ENCODE assay signal across 1 cellular context in the genomic region with DNA sequence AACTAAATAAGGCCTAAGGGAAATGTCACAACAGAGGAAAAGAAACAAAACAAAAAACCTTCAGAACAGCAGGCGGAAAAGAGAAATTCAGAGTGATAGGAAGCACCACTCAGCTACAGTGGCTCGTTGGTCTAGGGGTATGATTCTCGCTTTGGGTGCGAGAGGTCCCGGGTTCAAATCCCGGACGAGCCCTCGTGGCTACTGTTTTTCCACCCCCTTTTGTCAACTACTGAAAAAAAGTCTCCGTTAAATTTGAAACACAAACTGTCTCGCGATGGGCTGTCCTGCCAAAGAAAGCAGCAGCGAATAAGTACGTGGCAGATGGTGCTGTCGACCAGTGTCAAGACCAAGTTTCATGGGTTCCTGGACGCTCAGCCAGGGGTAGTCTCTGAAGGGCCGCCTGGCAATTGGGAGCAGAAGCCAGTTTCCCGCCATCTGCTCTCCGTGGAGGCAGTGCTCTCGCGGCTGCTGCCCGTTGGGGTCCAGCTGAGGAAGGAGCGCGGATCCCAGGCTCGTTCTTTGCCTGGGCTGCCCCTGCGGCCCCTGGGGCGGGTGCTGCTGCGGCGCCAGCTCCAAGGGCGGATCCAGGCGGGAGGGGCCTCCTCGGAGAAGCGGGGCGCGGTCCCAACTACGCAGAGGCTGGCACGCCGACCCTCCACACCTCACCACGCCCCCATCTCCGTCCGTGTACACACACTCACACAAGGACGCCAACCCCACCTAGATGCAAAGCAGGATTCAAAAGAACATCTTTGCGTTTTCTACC.
TF ChIP-seq lines count a peak whose summit lies in the region.

A gene with protein sequence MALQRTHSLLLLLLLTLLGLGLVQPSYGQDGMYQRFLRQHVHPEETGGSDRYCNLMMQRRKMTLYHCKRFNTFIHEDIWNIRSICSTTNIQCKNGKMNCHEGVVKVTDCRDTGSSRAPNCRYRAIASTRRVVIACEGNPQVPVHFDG (plus strand): TSS at position 665 of the 766 bp plus-strand sequence. CDS start 14,812 bp downstream, outside the sequence.

TF ChIP-seq in K562, 482 proteins besides CTCF, POLR2A, EP300 and RAD21 (continued from another document and continues in another):
- TF ChIP-seq, protein P1, sequence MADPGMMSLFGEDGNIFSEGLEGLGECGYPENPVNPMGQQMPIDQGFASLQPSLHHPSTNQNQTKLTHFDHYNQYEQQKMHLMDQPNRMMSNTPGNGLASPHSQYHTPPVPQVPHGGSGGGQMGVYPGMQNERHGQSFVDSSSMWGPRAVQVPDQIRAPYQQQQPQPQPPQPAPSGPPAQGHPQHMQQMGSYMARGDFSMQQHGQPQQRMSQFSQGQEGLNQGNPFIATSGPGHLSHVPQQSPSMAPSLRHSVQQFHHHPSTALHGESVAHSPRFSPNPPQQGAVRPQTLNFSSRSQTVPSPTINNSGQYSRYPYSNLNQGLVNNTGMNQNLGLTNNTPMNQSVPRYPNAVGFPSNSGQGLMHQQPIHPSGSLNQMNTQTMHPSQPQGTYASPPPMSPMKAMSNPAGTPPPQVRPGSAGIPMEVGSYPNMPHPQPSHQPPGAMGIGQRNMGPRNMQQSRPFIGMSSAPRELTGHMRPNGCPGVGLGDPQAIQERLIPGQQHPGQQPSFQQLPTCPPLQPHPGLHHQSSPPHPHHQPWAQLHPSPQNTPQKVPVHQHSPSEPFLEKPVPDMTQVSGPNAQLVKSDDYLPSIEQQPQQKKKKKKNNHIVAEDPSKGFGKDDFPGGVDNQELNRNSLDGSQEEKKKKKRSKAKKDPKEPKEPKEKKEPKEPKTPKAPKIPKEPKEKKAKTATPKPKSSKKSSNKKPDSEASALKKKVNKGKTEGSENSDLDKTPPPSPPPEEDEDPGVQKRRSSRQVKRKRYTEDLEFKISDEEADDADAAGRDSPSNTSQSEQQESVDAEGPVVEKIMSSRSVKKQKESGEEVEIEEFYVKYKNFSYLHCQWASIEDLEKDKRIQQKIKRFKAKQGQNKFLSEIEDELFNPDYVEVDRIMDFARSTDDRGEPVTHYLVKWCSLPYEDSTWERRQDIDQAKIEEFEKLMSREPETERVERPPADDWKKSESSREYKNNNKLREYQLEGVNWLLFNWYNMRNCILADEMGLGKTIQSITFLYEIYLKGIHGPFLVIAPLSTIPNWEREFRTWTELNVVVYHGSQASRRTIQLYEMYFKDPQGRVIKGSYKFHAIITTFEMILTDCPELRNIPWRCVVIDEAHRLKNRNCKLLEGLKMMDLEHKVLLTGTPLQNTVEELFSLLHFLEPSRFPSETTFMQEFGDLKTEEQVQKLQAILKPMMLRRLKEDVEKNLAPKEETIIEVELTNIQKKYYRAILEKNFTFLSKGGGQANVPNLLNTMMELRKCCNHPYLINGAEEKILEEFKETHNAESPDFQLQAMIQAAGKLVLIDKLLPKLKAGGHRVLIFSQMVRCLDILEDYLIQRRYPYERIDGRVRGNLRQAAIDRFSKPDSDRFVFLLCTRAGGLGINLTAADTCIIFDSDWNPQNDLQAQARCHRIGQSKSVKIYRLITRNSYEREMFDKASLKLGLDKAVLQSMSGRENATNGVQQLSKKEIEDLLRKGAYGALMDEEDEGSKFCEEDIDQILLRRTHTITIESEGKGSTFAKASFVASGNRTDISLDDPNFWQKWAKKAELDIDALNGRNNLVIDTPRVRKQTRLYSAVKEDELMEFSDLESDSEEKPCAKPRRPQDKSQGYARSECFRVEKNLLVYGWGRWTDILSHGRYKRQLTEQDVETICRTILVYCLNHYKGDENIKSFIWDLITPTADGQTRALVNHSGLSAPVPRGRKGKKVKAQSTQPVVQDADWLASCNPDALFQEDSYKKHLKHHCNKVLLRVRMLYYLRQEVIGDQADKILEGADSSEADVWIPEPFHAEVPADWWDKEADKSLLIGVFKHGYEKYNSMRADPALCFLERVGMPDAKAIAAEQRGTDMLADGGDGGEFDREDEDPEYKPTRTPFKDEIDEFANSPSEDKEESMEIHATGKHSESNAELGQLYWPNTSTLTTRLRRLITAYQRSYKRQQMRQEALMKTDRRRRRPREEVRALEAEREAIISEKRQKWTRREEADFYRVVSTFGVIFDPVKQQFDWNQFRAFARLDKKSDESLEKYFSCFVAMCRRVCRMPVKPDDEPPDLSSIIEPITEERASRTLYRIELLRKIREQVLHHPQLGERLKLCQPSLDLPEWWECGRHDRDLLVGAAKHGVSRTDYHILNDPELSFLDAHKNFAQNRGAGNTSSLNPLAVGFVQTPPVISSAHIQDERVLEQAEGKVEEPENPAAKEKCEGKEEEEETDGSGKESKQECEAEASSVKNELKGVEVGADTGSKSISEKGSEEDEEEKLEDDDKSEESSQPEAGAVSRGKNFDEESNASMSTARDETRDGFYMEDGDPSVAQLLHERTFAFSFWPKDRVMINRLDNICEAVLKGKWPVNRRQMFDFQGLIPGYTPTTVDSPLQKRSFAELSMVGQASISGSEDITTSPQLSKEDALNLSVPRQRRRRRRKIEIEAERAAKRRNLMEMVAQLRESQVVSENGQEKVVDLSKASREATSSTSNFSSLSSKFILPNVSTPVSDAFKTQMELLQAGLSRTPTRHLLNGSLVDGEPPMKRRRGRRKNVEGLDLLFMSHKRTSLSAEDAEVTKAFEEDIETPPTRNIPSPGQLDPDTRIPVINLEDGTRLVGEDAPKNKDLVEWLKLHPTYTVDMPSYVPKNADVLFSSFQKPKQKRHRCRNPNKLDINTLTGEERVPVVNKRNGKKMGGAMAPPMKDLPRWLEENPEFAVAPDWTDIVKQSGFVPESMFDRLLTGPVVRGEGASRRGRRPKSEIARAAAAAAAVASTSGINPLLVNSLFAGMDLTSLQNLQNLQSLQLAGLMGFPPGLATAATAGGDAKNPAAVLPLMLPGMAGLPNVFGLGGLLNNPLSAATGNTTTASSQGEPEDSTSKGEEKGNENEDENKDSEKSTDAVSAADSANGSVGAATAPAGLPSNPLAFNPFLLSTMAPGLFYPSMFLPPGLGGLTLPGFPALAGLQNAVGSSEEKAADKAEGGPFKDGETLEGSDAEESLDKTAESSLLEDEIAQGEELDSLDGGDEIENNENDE (IDR thresholded peaks at IDR 0.05; ENCODE audit: low read depth, low read length) = no peak
- no peak for TF ChIP-seq TBL1XR1 (IDR thresholded peaks at IDR 0.05; ENCODE audit: low read length in 2 of 2)
- TF ChIP-seq, protein P2, sequence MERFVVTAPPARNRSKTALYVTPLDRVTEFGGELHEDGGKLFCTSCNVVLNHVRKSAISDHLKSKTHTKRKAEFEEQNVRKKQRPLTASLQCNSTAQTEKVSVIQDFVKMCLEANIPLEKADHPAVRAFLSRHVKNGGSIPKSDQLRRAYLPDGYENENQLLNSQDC (CRISPR knock-in tag; IDR thresholded peaks at IDR 0.05) = no peak
- TF ChIP-seq TBP (optimal IDR thresholded peaks at IDR 0.05; ENCODE audit: low read depth, low read length) = peak; percentile 100
- no peak for TF ChIP-seq POU5F1 (IDR thresholded peaks at IDR 0.05; ENCODE audit: borderline replicate concordance, low read depth, low read length, partially characterized antibody)
- TF ChIP-seq HDAC1 (IDR thresholded peaks at IDR 0.05) = peak; percentile 9 to 73; a peak in 2 of 4 replicates
- no peak; the same call in 1 of the 2 replicates for TF ChIP-seq BCOR (IDR thresholded peaks at IDR 0.05)
- TF ChIP-seq ARNT (IDR thresholded peaks at IDR 0.05) = peak; percentile 40 to 96; a peak in 3 of 4 replicates
- peak; percentile 67; the same call in 1 of the 2 replicates for TF ChIP-seq ADNP (tag; IDR thresholded peaks at IDR 0.05)
- TF ChIP-seq, protein P3, sequence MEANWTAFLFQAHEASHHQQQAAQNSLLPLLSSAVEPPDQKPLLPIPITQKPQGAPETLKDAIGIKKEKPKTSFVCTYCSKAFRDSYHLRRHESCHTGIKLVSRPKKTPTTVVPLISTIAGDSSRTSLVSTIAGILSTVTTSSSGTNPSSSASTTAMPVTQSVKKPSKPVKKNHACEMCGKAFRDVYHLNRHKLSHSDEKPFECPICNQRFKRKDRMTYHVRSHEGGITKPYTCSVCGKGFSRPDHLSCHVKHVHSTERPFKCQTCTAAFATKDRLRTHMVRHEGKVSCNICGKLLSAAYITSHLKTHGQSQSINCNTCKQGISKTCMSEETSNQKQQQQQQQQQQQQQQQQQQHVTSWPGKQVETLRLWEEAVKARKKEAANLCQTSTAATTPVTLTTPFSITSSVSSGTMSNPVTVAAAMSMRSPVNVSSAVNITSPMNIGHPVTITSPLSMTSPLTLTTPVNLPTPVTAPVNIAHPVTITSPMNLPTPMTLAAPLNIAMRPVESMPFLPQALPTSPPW (CRISPR knock-in tag; IDR thresholded peaks at IDR 0.05) = peak; percentile 38; the same call in 1 of the 2 replicates
- TF ChIP-seq HSF4 (CRISPR knock-in tag; IDR thresholded peaks at IDR 0.05; ENCODE audit: borderline replicate concordance) = no peak
- TF ChIP-seq PHF20 (IDR thresholded peaks at IDR 0.05; ENCODE audit: partially characterized antibody) = peak; percentile 12
- TF ChIP-seq, protein P4, sequence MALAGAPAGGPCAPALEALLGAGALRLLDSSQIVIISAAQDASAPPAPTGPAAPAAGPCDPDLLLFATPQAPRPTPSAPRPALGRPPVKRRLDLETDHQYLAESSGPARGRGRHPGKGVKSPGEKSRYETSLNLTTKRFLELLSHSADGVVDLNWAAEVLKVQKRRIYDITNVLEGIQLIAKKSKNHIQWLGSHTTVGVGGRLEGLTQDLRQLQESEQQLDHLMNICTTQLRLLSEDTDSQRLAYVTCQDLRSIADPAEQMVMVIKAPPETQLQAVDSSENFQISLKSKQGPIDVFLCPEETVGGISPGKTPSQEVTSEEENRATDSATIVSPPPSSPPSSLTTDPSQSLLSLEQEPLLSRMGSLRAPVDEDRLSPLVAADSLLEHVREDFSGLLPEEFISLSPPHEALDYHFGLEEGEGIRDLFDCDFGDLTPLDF (CRISPR knock-in tag; IDR thresholded peaks at IDR 0.05) = no peak; the same call in 1 of the 2 replicates
- TF ChIP-seq YY1 (IDR thresholded peaks at IDR 0.05; ENCODE audit: borderline replicate concordance in 1 of 3, control insufficient read depth in 1 of 3, extremely low read depth in 1 of 3, insufficient read depth in 3 of 3, insufficient read length in 1 of 3, insufficient replicate concordance in 2 of 3, low read depth in 1 of 3, low read length in 2 of 3) = no peak
- TF ChIP-seq, protein P5, sequence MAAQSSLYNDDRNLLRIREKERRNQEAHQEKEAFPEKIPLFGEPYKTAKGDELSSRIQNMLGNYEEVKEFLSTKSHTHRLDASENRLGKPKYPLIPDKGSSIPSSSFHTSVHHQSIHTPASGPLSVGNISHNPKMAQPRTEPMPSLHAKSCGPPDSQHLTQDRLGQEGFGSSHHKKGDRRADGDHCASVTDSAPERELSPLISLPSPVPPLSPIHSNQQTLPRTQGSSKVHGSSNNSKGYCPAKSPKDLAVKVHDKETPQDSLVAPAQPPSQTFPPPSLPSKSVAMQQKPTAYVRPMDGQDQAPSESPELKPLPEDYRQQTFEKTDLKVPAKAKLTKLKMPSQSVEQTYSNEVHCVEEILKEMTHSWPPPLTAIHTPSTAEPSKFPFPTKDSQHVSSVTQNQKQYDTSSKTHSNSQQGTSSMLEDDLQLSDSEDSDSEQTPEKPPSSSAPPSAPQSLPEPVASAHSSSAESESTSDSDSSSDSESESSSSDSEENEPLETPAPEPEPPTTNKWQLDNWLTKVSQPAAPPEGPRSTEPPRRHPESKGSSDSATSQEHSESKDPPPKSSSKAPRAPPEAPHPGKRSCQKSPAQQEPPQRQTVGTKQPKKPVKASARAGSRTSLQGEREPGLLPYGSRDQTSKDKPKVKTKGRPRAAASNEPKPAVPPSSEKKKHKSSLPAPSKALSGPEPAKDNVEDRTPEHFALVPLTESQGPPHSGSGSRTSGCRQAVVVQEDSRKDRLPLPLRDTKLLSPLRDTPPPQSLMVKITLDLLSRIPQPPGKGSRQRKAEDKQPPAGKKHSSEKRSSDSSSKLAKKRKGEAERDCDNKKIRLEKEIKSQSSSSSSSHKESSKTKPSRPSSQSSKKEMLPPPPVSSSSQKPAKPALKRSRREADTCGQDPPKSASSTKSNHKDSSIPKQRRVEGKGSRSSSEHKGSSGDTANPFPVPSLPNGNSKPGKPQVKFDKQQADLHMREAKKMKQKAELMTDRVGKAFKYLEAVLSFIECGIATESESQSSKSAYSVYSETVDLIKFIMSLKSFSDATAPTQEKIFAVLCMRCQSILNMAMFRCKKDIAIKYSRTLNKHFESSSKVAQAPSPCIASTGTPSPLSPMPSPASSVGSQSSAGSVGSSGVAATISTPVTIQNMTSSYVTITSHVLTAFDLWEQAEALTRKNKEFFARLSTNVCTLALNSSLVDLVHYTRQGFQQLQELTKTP (IDR thresholded peaks at IDR 0.05; ENCODE audit: low read depth in 1 of 2, partially characterized antibody in 2 of 2) = peak; percentile 27 to 47
- TF ChIP-seq CBFA2T3 (IDR thresholded peaks at IDR 0.05) = no peak
